Comparison of ENCODE assay signal across 18 cellular contexts in the genomic region with DNA sequence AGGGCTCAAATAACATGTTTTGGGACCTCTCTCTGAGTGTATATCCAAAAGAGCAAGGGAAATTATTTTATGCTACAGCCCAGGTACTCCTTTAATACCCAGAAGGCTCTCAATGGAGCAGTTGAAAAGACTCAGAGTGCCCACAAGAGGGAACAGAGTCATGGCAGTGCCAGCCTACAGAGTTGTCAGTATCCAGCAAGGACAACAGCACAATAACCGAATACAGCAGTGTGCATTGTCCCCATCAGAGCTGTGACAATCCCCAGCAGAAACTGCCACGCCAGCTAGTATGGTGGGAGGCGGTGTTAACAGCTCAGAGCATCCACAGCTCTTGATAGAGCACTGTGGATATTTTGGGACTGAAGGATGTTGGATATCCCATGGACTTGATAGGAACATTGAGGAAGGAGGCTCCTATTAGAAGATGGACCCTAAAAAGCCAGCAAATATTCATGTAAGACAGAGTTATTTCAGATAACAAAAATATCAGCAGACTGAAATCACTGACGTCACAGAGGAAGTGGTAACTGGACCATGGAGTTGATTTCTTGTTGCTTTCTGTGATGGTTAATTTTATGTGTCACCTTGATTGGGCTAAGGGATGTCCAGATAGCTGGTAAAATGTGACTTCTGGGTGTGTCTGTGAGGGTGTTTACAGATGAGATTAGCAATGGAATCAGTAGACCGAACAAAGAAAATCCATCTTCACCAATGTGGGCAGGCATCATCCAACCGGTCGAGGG. TPM values are rescaled to one million over a fixed set of nuclear protein-coding genes. Genes with fewer than 3 reads are reported as not detected.
DNase-seq lines count a peak whose midpoint lies in the region; ATAC-seq, FAIRE-seq and TF ChIP-seq lines count a peak whose summit lies in the region.
"Had no signal": no experiment of that assay in that cellular context is flagged by ENCODE, and none has a peak within 500 bp of the region (broad histone marks: within the 10 kb centered on the region; RNA-seq: fewer than 3 reads in every experiment).

No MANE protein-coding gene starts in this region.

- H3K27ac ChIP-seq in DOHH2 (ENCODE audit: low read depth, low read length) (no peak overlapping the region), GM12878 (ENCODE audit: control insufficient read depth, insufficient read depth) (no peak overlapping the region)
- H3K27ac ChIP-seq: BLaER1 treated with 17β-estradiol and CSF1 and Interleukin-3, amounts not matched to agents 10 nM and 100 nM had no signal

- H3K36me3 ChIP-seq in DOHH2 (ENCODE audit: control insufficient read depth, low read length) (no peaks in the 10 kb centered on the region), GM12878 (ENCODE audit: control insufficient read depth in 2 of 2, insufficient read depth in 2 of 2, low read length in 1 of 2) (no peaks in the 10 kb centered on the region)
- H3K36me3 ChIP-seq: BLaER1 treated with 17β-estradiol and CSF1 and Interleukin-3, amounts not matched to agents 10 nM and 100 nM had no signal

- TF ChIP-seq POLR2A in GM12878 (IDR thresholded peaks at IDR 0.05; ENCODE audit: low read depth, low read length) = no peak

- H3K9me3 ChIP-seq in DOHH2 (ENCODE audit: control insufficient read depth, insufficient read depth, low read length) (no peaks in the 10 kb centered on the region), GM12878 (replicated peaks; ENCODE audit: control insufficient read depth, insufficient read depth, low read length) (no peaks in the 10 kb centered on the region)
- H3K9me3 ChIP-seq: BLaER1 treated with 17β-estradiol and CSF1 and Interleukin-3, amounts not matched to agents 10 nM and 100 nM had no signal

- CTCF ChIA-PET in GM12878 (lab: Yijun Ruan, JAX) = interaction anchor here (0.6 to 1.3 kb wide), 2 partner anchors 9 to 330 kb away, joined by 3 to 4 read pairs; no protein-coding TSS in a partner anchor
- CTCF ChIA-PET in activated naive CD4-positive, alpha-beta T cell treated with anti-CD3 and anti-CD28 coated beads for 36 hours (lab: Charles Lee) = interaction anchor here (1.0 kb wide), 1 partner anchor 290 kb away, joined by 3 read pairs; no protein-coding TSS in a partner anchor

- no peak overlapping the region for H3K9ac ChIP-seq in GM12878 (ENCODE audit: control insufficient read depth, insufficient read depth, low read length)
- H3K9ac ChIP-seq: BLaER1 treated with 17β-estradiol and CSF1 and Interleukin-3, amounts not matched to agents 10 nM and 100 nM had no signal

- SMC1A ChIA-PET in GM12878 (lab: Charles Lee; ENCODE audit: uncharacterized antibody, unreplicated experiment) = interaction anchor here (1.1 to 1.5 kb wide), 3 partner anchors 9 to 246 kb away, joined by 3 read pairs; no protein-coding TSS in a partner anchor

- H3K9me2 ChIP-seq in DOHH2 (replicated peaks; ENCODE audit: control insufficient read depth, low read length) = no peaks in the 10 kb centered on the region

- H3K4me3 Mint-ChIP-seq in activated naive CD4-positive, alpha-beta T cell treated with anti-CD3 and anti-CD28 coated beads for 36 hours = no peak overlapping the region

- no peaks in the 10 kb centered on the region for H3K27me3 Mint-ChIP-seq in activated naive CD4-positive, alpha-beta T cell treated with anti-CD3 and anti-CD28 coated beads for 36 hours (ENCODE audit: low read depth)

- in situ Hi-C loops in GM12878 (cut with MboI) = no loop called here

- 59% methylated on average over 7 of the region's 7 CpGs for WGBS in GM12878 (ENCODE audit: insufficient coverage, insufficient replicate concordance, low lambda C conversion rate, missing lambda C conversion rate)

- no peak for TF ChIP-seq RAD21 in GM12878 (IDR thresholded peaks at IDR 0.05; ENCODE audit: insufficient read depth, low read depth, low read length)

- H2AFZ ChIP-seq in GM12878 (ENCODE audit: control insufficient read depth, low read depth, low read length) = no peak overlapping the region; the same call in 1 of the 2 replicates

- no peaks in the 10 kb centered on the region for H3K36me3 Mint-ChIP-seq in activated naive CD4-positive, alpha-beta T cell treated with anti-CD3 and anti-CD28 coated beads for 36 hours (ENCODE audit: low read depth)

- no peak overlapping the region for H3K27ac Mint-ChIP-seq in activated naive CD4-positive, alpha-beta T cell treated with anti-CD3 and anti-CD28 coated beads for 36 hours

- no peaks in the 10 kb centered on the region for H3K4me1 Mint-ChIP-seq in activated naive CD4-positive, alpha-beta T cell treated with anti-CD3 and anti-CD28 coated beads for 36 hours (ENCODE audit: low read depth)

- H3K27me3 ChIP-seq in DOHH2 (ENCODE audit: control insufficient read depth, low read length) (peaks cover 7% of the 10 kb centered on the region; the same call in 1 of the 2 replicates), GM12878 (replicated peaks in 1 of 2; ENCODE audit: control insufficient read depth in 2 of 2, insufficient read depth in 2 of 2, low read length in 1 of 2) (no peaks in the 10 kb centered on the region)
- H3K27me3 ChIP-seq: BLaER1 treated with 17β-estradiol and CSF1 and Interleukin-3, amounts not matched to agents 10 nM and 100 nM had no signal

- BruUV-seq in GM12878 (replicated peaks; lab: Mats Ljungman, UMichigan) = no TSS peak

- FAIRE-seq in GM12878 (lab: Jason Lieb, UNC) = no peak
- FAIRE-seq: A204.1, H54 had no signal

- H3K4me1 ChIP-seq in DOHH2 (ENCODE audit: control insufficient read depth, low read length) (peaks cover 10% of the 10 kb centered on the region), GM12878 (ENCODE audit: control insufficient read depth, insufficient read depth, low read length) (no peaks in the 10 kb centered on the region)

- ATAC-seq in GM12878 (peak; percentile 65), GM21367 (IDR thresholded peaks at IDR 0.05; ENCODE audit: unreplicated experiment) (no peak)

- no peak overlapping the region for H3K4me3 ChIP-seq in DOHH2 (ENCODE audit: low read length)
- H3K4me3 ChIP-seq in GM12878 = no peak overlapping the region
- H3K4me3 ChIP-seq: BLaER1 treated with 17β-estradiol and CSF1 and Interleukin-3, amounts not matched to agents 10 nM and 100 nM had no signal

- H3K4me2 ChIP-seq in DOHH2 (ENCODE audit: low read length) (peak overlapping the region; percentile 18; the same call in 1 of the 2 replicates), GM12878 (ENCODE audit: control insufficient read depth, insufficient read depth) (no peak overlapping the region)

- intact Hi-C loops in GM12878 (cut with micrococcal nuclease; ENCODE audit: unreplicated experiment) = no loop called here
- intact Hi-C loops in activated naive CD4-positive, alpha-beta T cell treated with anti-CD3 and anti-CD28 coated beads for 36 hours (cut with micrococcal nuclease) = loop anchor here (1.0 kb wide), 1 partner anchor 42 kb away; no protein-coding TSS in a partner anchor

- no peaks in the 10 kb centered on the region for H4K20me1 ChIP-seq in DOHH2 (ENCODE audit: control insufficient read depth, insufficient read depth, low read depth, low read length)
- H4K20me1 ChIP-seq in GM12878 (ENCODE audit: control insufficient read depth, insufficient read depth) = no peaks in the 10 kb centered on the region
- H4K20me1 ChIP-seq: BLaER1 treated with 17β-estradiol and CSF1 and Interleukin-3, amounts not matched to agents 10 nM and 100 nM had no signal

- POLR2A ChIA-PET in GM12878 (lab: Charles Lee) = no interaction called here

- H3K79me2 ChIP-seq in DOHH2 (ENCODE audit: control insufficient read depth, low read length) (no peaks in the 10 kb centered on the region), GM12878 (ENCODE audit: control insufficient read depth, insufficient read depth, low read length) (no peaks in the 10 kb centered on the region)

- DNase-seq in GM12878 (ENCODE audit: low read depth, low spot score) = no peak
- DNase-seq in hypothalamus (lab: John Stamatoyannopoulos, UW) = peak in 34 of 51 donors; percentile 16 to 87 (median 58)
- DNase-seq in pons (ENCODE audit: low spot score) = peak; percentile 97
- DNase-seq in activated CD4-positive, alpha-beta T cell treated with anti-CD3 and anti-CD28 coated beads, Interleukin-2, amount 50 U/mL, for 1 hour = no peak
- DNase-seq in activated naive CD4-positive, alpha-beta T cell treated with anti-CD3 and anti-CD28 coated beads for 36 hours = no peak
- DNase-seq in DMS114 treated with DMSO at 0.1 percent for 48 hours (lab: John Stamatoyannopoulos, UW; ENCODE audit: unreplicated experiment) = no peak
- DNase-seq: GF-D8; IMR-90; Kasumi-1; NCI-H187; NCI-H69; NK-92 treated with Interleukin-12 subunit alpha and Interleukin-12 subunit beta, amount 100 ng/mL, for 24 hours; SHP77 treated with DMSO at 0.1 percent for 48 hours had no signal

- H3F3A ChIP-seq in DOHH2 (ENCODE audit: control insufficient read depth, insufficient read depth) = no peaks in the 10 kb centered on the region

- TF ChIP-seq EP300 in GM12878 (IDR thresholded peaks at IDR 0.05; ENCODE audit: borderline replicate concordance in 1 of 2, control insufficient read depth in 1 of 2, low read depth in 2 of 2, low read length in 2 of 2) = no peak

- TF ChIP-seq CTCF in DOHH2 (IDR thresholded peaks at IDR 0.05; ENCODE audit: low read depth, low read length, poor library complexity, severe bottlenecking) (no peak), GM12878 (IDR thresholded peaks at IDR 0.05 in 2 of 3, conservative IDR thresholded peaks at IDR 0.05 in 1 of 3; ENCODE audit: control insufficient read depth in 2 of 3, extremely low read depth in 1 of 3, insufficient read depth in 1 of 3, low read depth in 3 of 3, low read length in 3 of 3) (no peak)

- no peaks in the 10 kb centered on the region for H3K9me3 Mint-ChIP-seq in activated naive CD4-positive, alpha-beta T cell treated with anti-CD3 and anti-CD28 coated beads for 36 hours

- RAD21 ChIA-PET in GM12878 (lab: Charles Lee; ENCODE audit: unreplicated experiment) = interaction anchor here (0.9 kb wide), 1 partner anchor 53 kb away, joined by 3 read pairs; no protein-coding TSS in a partner anchor

RNA-seq across cellular contexts. Expression of a gene that starts 17.7 kb away (rescaled TPM):
- total RNA-seq in GM12878 (2013; cell fraction: nucleolus; rRNA removed) = 53.3 and 53.4 TPM in 2 replicates
- total RNA-seq in GM12878 (2014; rRNA removed) = 47.5 and 62.2 TPM in 2 replicates
- total RNA-seq in GM12878 (2014; rRNA removed; fragmentation: Illumina TruSeq; extraction: Trizol) = 47.8 and 48.3 TPM in 2 replicates
- total RNA-seq in GM12878 (2021) = 49.3 and 49.6 TPM in 2 replicates
- 12.1 TPM for polyA plus RNA-seq in GM12878 (2011; ENCODE audit: low read depth)
- 32.1 and 36.1 TPM in 2 replicates for polyA plus RNA-seq in GM12878 (2011; rRNA removed)
- polyA plus RNA-seq in GM12878 (2011; cell fraction: cytosol; rRNA removed) = 21.8 and 26.0 TPM in 2 replicates
- 13.0 and 16.1 TPM in 2 replicates for polyA plus RNA-seq in GM12878 (2011; cell fraction: nucleus; rRNA removed)
- 16.4 and 16.8 TPM in 2 replicates for polyA plus RNA-seq in GM12878 (2012)
- polyA plus RNA-seq in GM12878 (2014; fragmentation: Illumina TruSeq; extraction: Trizol) = 25.5 and 32.2 TPM in 2 replicates
- polyA plus RNA-seq in GM12878 (2014; fragmentation: Nextera tagmentation; extraction: Ambion mirVana) = 10 to 100 TPM; 17.6 to 64.8 TPM
- 19.2 and 22.0 TPM in 2 replicates for polyA plus RNA-seq in GM12878 (2014; rRNA removed)
- polyA plus RNA-seq in GM12878 (2016; fragmentation: Nextera tagmentation; extraction: Ambion mirVana) = 10 to 100 TPM; 51.1 to 53.2 TPM
- 76.4 and 83.2 TPM in 2 replicates for polyA minus RNA-seq in GM12878 (2011; rRNA and poly(A)+ RNA removed)
- 21.2 and 28.9 TPM in 2 replicates for polyA minus RNA-seq in GM12878 (2011; cell fraction: cytosol; rRNA and poly(A)+ RNA removed)
- 11.7 and 18.3 TPM in 2 replicates for polyA minus RNA-seq in GM12878 (2011; cell fraction: nucleus; rRNA and poly(A)+ RNA removed)
- total RNA-seq in activated naive CD4-positive, alpha-beta T cell treated with anti-CD3 and anti-CD28 coated beads for 36 hours = 10 to 100 TPM; 43.7 to 44.3 TPM

RNA-seq across cellular contexts. Expression of a gene that starts 28.2 kb away (rescaled TPM):
- 171 and 172 TPM in 2 replicates for total RNA-seq in GM12878 (2013; cell fraction: nucleolus; rRNA removed)
- 13.2 and 15.6 TPM in 2 replicates for total RNA-seq in GM12878 (2014; rRNA removed)
- total RNA-seq in GM12878 (2014; rRNA removed; fragmentation: Illumina TruSeq; extraction: Trizol) = 10.7 and 12.1 TPM in 2 replicates
- 24.5 and 31.9 TPM in 2 replicates for total RNA-seq in GM12878 (2021)
- 10.1 TPM for polyA plus RNA-seq in GM12878 (2011; ENCODE audit: low read depth)
- 10.4 and 11.4 TPM in 2 replicates for polyA plus RNA-seq in GM12878 (2011; rRNA removed)
- 12.4 and 14.7 TPM in 2 replicates for polyA plus RNA-seq in GM12878 (2011; cell fraction: cytosol; rRNA removed)
- 43.4 and 58.1 TPM in 2 replicates for polyA plus RNA-seq in GM12878 (2011; cell fraction: nucleus; rRNA removed)
- 12.7 and 13.7 TPM in 2 replicates for polyA plus RNA-seq in GM12878 (2012)
- 14.5 and 16.9 TPM in 2 replicates for polyA plus RNA-seq in GM12878 (2014; fragmentation: Illumina TruSeq; extraction: Trizol)
- polyA plus RNA-seq in GM12878 (2014; fragmentation: Nextera tagmentation; extraction: Ambion mirVana) = 1 to 10 TPM; 2.5 to 2.6 TPM
- 14.8 and 15.4 TPM in 2 replicates for polyA plus RNA-seq in GM12878 (2014; rRNA removed)
- 10 to 100 TPM in 1 of 2 experiments, 1 to 10 TPM in 1; 2.5 to 10.8 TPM for polyA plus RNA-seq in GM12878 (2016; fragmentation: Nextera tagmentation; extraction: Ambion mirVana)
- polyA minus RNA-seq in GM12878 (2011; rRNA and poly(A)+ RNA removed) = 34.7 and 37.3 TPM in 2 replicates
- 14.4 and 16.5 TPM in 2 replicates for polyA minus RNA-seq in GM12878 (2011; cell fraction: cytosol; rRNA and poly(A)+ RNA removed)
- 44.2 and 64.9 TPM in 2 replicates for polyA minus RNA-seq in GM12878 (2011; cell fraction: nucleus; rRNA and poly(A)+ RNA removed)
- 10 to 100 TPM; 13.8 to 15.7 TPM for total RNA-seq in activated naive CD4-positive, alpha-beta T cell treated with anti-CD3 and anti-CD28 coated beads for 36 hours

RNA-seq across cellular contexts. Expression of a gene that starts 52.1 kb away (rescaled TPM):
- total RNA-seq in GM12878 (2013; cell fraction: nucleolus; rRNA removed) = 135 and 149 TPM in 2 replicates
- total RNA-seq in GM12878 (2014; rRNA removed) = 9.1 and 11.6 TPM in 2 replicates
- total RNA-seq in GM12878 (2014; rRNA removed; fragmentation: Illumina TruSeq; extraction: Trizol) = 8.4 and 9.0 TPM in 2 replicates
- total RNA-seq in GM12878 (2021) = 20.7 and 23.9 TPM in 2 replicates
- polyA plus RNA-seq in GM12878 (2011; ENCODE audit: low read depth) = 13.0 TPM
- 9.5 and 20.7 TPM in 2 replicates for polyA plus RNA-seq in GM12878 (2011; rRNA removed)
- polyA plus RNA-seq in GM12878 (2011; cell fraction: cytosol; rRNA removed) = 17.4 and 19.1 TPM in 2 replicates
- polyA plus RNA-seq in GM12878 (2011; cell fraction: nucleus; rRNA removed) = 132 and 186 TPM in 2 replicates
- polyA plus RNA-seq in GM12878 (2012) = 23.5 and 23.6 TPM in 2 replicates
- polyA plus RNA-seq in GM12878 (2014; fragmentation: Illumina TruSeq; extraction: Trizol) = 12.7 and 16.3 TPM in 2 replicates
- 1 to 10 TPM; 4.9 to 5.7 TPM for polyA plus RNA-seq in GM12878 (2014; fragmentation: Nextera tagmentation; extraction: Ambion mirVana)
- 16.5 and 19.3 TPM in 2 replicates for polyA plus RNA-seq in GM12878 (2014; rRNA removed)
- polyA plus RNA-seq in GM12878 (2016; fragmentation: Nextera tagmentation; extraction: Ambion mirVana) = 1 to 10 TPM; 5.4 to 6.8 TPM
- polyA minus RNA-seq in GM12878 (2011; rRNA and poly(A)+ RNA removed) = 30.9 and 35.5 TPM in 2 replicates
- 8.3 and 11.5 TPM in 2 replicates for polyA minus RNA-seq in GM12878 (2011; cell fraction: cytosol; rRNA and poly(A)+ RNA removed)
- polyA minus RNA-seq in GM12878 (2011; cell fraction: nucleus; rRNA and poly(A)+ RNA removed) = 54.3 and 61.1 TPM in 2 replicates
- total RNA-seq in activated naive CD4-positive, alpha-beta T cell treated with anti-CD3 and anti-CD28 coated beads for 36 hours = 10 to 100 TPM; 23.9 to 25.6 TPM

Comparison
In these comparisons a context has a peak if more than half of its experiments do, and no peak if none do; other contexts are left out.
1. DNase-seq: peak in hypothalamus (34 of 51) and pons (single experiment); none in GM12878 (single experiment), activated CD4-positive, alpha-beta T cell treated with anti-CD3 and anti-CD28 coated beads, Interleukin-2, amount 50 U/mL, for 1 hour (single experiment), activated naive CD4-positive, alpha-beta T cell treated with anti-CD3 and anti-CD28 coated beads for 36 hours (single experiment) and DMS114 treated with DMSO at 0.1 percent for 48 hours (single experiment).